28 cellular contexts compared by ENCODE assay signal in genomic region chr3:128398586-128398985, GRCh38.
DNase-seq lines count a peak whose midpoint lies in the region; ATAC-seq and TF ChIP-seq lines count a peak whose summit lies in the region.
"Had no signal": no experiment of that assay in that cellular context is flagged by ENCODE, and none has a peak within 500 bp of the region (broad histone marks: within the 10 kb centered on the region; RNA-seq: fewer than 3 reads in every experiment).

No MANE protein-coding gene starts in this region.

- H3K27me3 ChIP-seq in BLaER1 (no peaks in the 10 kb centered on the region), GM23338 (ENCODE audit: insufficient read depth) (no peaks in the 10 kb centered on the region), neural progenitor cell (no peaks in the 10 kb centered on the region), HAP-1 (ENCODE audit: low read depth) (no peaks in the 10 kb centered on the region)
- H3K27me3 ChIP-seq in effector memory CD4-positive, alpha-beta T cell (replicated peaks; ENCODE audit: control insufficient read depth, insufficient read depth, low read length, poor library complexity, severe bottlenecking) = no peaks in the 10 kb centered on the region

- H3K9me3 Mint-ChIP-seq in GM23338 (no peaks in the 10 kb centered on the region; the same call in 2 of the 3 replicates), neural progenitor cell (no peaks in the 10 kb centered on the region)
- H3K9me3 Mint-ChIP-seq: CD4-positive, alpha-beta memory T cell had no signal

- no peaks in the 10 kb centered on the region for H3K9me2 ChIP-seq in GM23338 (ENCODE audit: insufficient read depth)

- H3K27ac Mint-ChIP-seq in GM23338 (no peak overlapping the region), neural progenitor cell (no peak overlapping the region)

- H3K27me3 Mint-ChIP-seq in GM23338 (ENCODE audit: insufficient read depth, low read depth, poor library complexity) (peaks cover 11% of the 10 kb centered on the region), neural progenitor cell (ENCODE audit: insufficient read depth, low read depth) (peaks cover 9% of the 10 kb centered on the region)
- H3K27me3 Mint-ChIP-seq: CD4-positive, alpha-beta memory T cell had no signal

- H3K4me3 Mint-ChIP-seq in GM23338 (no peak overlapping the region), neural progenitor cell (no peak overlapping the region)
- H3K4me3 Mint-ChIP-seq: CD4-positive, alpha-beta memory T cell had no signal

- peak; percentile 49 for ATAC-seq in GM23338
- ATAC-seq: A549, HCT116, PC-3 had no signal

- H3K4me1 ChIP-seq in BLaER1 (peaks cover 21% of the 10 kb centered on the region), GM23338 (ENCODE audit: insufficient read depth) (no peaks in the 10 kb centered on the region), neural progenitor cell (peaks cover 54% of the 10 kb centered on the region), HAP-1 (no peaks in the 10 kb centered on the region)
- no peaks in the 10 kb centered on the region for H3K4me1 ChIP-seq in effector memory CD4-positive, alpha-beta T cell (ENCODE audit: control insufficient read depth, insufficient read depth, low read length, poor library complexity, severe bottlenecking)
- H3K4me1 ChIP-seq: A549 had no signal

- H3K36me3 Mint-ChIP-seq in GM23338 (ENCODE audit: low read depth) (no peaks in the 10 kb centered on the region), neural progenitor cell (no peaks in the 10 kb centered on the region)

- no peak for TF ChIP-seq CTCF in GM23338 (conservative IDR thresholded peaks at IDR 0.05; ENCODE audit: low read depth in 2 of 2)
- no peak for TF ChIP-seq CTCF in neural progenitor cell (IDR thresholded peaks at IDR 0.05)

- DNase-seq in GM23338 (ENCODE audit: low spot score) (peak; percentile 41), ecto neural progenitor cell (ENCODE audit: low spot score) (peak; percentile 63), neural progenitor cell (ENCODE audit: low spot score) (peak; percentile 80), HAP-1 (ENCODE audit: low spot score in 2 of 2) (no peak), RPMI8226 (no peak)
- DNase-seq in effector memory CD4-positive, alpha-beta T cell = no peak
- DNase-seq: AML-193; C1 segment of cervical spinal cord; CD4-positive, alpha-beta memory T cell; COR-L47; EL; GF-D8; GOT3; NCI-H1048; NCI-H1417; NCI-H1694; NCI-H2029 treated with DMSO at 0.1 percent for 48 hours; NCI-H2171; NCI-H226; NCI-H510A; NCI-H69; PC-3; SHP77 had no signal

- H3K79me2 ChIP-seq in GM23338 (replicated peaks; ENCODE audit: insufficient read depth) = no peaks in the 10 kb centered on the region
- H3K79me2 ChIP-seq in neural progenitor cell (ENCODE audit: low read depth) = no peaks in the 10 kb centered on the region

- in situ Hi-C loops in HAP-1 (cut with MboI; ENCODE audit: low sequenced_read_pairs) = no loop called here

- H3F3A ChIP-seq in GM23338 (replicated peaks; ENCODE audit: low read depth) (no peaks in the 10 kb centered on the region), neural progenitor cell (ENCODE audit: low read depth) (peaks cover 34% of the 10 kb centered on the region)

- peaks cover 30% of the 10 kb centered on the region for H3K4me1 Mint-ChIP-seq in GM23338
- peaks cover 46% of the 10 kb centered on the region for H3K4me1 Mint-ChIP-seq in neural progenitor cell
- H3K4me1 Mint-ChIP-seq: CD4-positive, alpha-beta memory T cell had no signal

- 0 out of 2 replicates have a peak overlapping the region, but pooled peaks have one; percentile 4 for H3K27ac ChIP-seq in BLaER1
- H3K27ac ChIP-seq in GM23338 (ENCODE audit: low read depth) = no peak overlapping the region
- H3K27ac ChIP-seq in neural progenitor cell = peak overlapping the region; percentile 75
- H3K27ac ChIP-seq in effector memory CD4-positive, alpha-beta T cell (ENCODE audit: insufficient read depth, low read length, poor library complexity, severe bottlenecking) = no peak overlapping the region
- H3K27ac ChIP-seq: A549, HL-60, RWPE1 had no signal

- no peaks in the 10 kb centered on the region for H3K36me3 ChIP-seq in BLaER1
- no peaks in the 10 kb centered on the region for H3K36me3 ChIP-seq in GM23338 (ENCODE audit: insufficient read depth)
- no peaks in the 10 kb centered on the region for H3K36me3 ChIP-seq in neural progenitor cell
- H3K36me3 ChIP-seq in HAP-1 (replicated peaks) = no peaks in the 10 kb centered on the region
- no peaks in the 10 kb centered on the region for H3K36me3 ChIP-seq in effector memory CD4-positive, alpha-beta T cell (ENCODE audit: control insufficient read depth, insufficient read depth, low read length)

- H3K9me3 ChIP-seq in BLaER1 (no peaks in the 10 kb centered on the region), neural progenitor cell (ENCODE audit: low read depth) (no peaks in the 10 kb centered on the region), HAP-1 (no peaks in the 10 kb centered on the region)
- H3K9me3 ChIP-seq in effector memory CD4-positive, alpha-beta T cell (ENCODE audit: control insufficient read depth, low read length) = no peaks in the 10 kb centered on the region
- H3K9me3 ChIP-seq: A549 had no signal

- no peak overlapping the region for H3K4me3 ChIP-seq in BLaER1
- H3K4me3 ChIP-seq in GM23338 = no peak overlapping the region
- H3K4me3 ChIP-seq in neural progenitor cell = no peak overlapping the region
- no peak overlapping the region for H3K4me3 ChIP-seq in HAP-1
- no peak overlapping the region for H3K4me3 ChIP-seq in effector memory CD4-positive, alpha-beta T cell (ENCODE audit: insufficient read depth, low read depth, low read length, poor library complexity, severe bottlenecking)
- H3K4me3 ChIP-seq: A549 had no signal

- H4K20me1 ChIP-seq in BLaER1 = peaks cover 34% of the 10 kb centered on the region
- H4K20me1 ChIP-seq in GM23338 (replicated peaks; ENCODE audit: insufficient read depth) = no peaks in the 10 kb centered on the region
- peaks cover 18% of the 10 kb centered on the region for H4K20me1 ChIP-seq in neural progenitor cell (ENCODE audit: low read depth)

- H3K4me2 ChIP-seq in BLaER1 (0 out of 2 replicates have a peak overlapping the region, but pooled peaks have one; percentile 19), GM23338 (no peak overlapping the region), neural progenitor cell (peak overlapping the region; percentile 68)
- H3K4me2 ChIP-seq: A549 had no signal

- H3K9ac ChIP-seq in BLaER1 = no peak overlapping the region
- no peak overlapping the region for H3K9ac ChIP-seq in neural progenitor cell

- no peak overlapping the region for H2AFZ ChIP-seq in GM23338
- no peak overlapping the region for H2AFZ ChIP-seq in neural progenitor cell (replicated peaks)

TF ChIP-seq in GM23338, 12 proteins besides CTCF, POLR2A, EP300 and RAD21:
- TF ChIP-seq JUNB (IDR thresholded peaks at IDR 0.05; ENCODE audit: unreplicated experiment) (no peak), EZH2phosphoT487 (IDR thresholded peaks at IDR 0.05; ENCODE audit: unreplicated experiment) (no peak), STAT1 (IDR thresholded peaks at IDR 0.05; ENCODE audit: unreplicated experiment) (no peak), CREB1 (CRISPR knock-in tag; IDR thresholded peaks at IDR 0.05; ENCODE audit: low read depth) (no peak), EZH2 (IDR thresholded peaks at IDR 0.05; ENCODE audit: low read depth, unreplicated experiment) (no peak), ZNF114 (CRISPR knock-in tag; IDR thresholded peaks at IDR 0.05) (no peak), POLR2AphosphoS5 (IDR thresholded peaks at IDR 0.05; ENCODE audit: low read depth) (no peak), REST (IDR thresholded peaks at IDR 0.05; ENCODE audit: unreplicated experiment) (no peak)
TF ChIP-seq in GM23338: peak in this region for 0.

Comparison
In these comparisons a context has a peak if more than half of its experiments do, and no peak if none do; other contexts are left out.
1. H3K27ac ChIP-seq: peak in BLaER1 (single experiment) and neural progenitor cell (single experiment); none in GM23338 (single experiment) and effector memory CD4-positive, alpha-beta T cell (single experiment).
2. DNase-seq: peak in GM23338 (single experiment), ecto neural progenitor cell (single experiment) and neural progenitor cell (single experiment); none in HAP-1 (0 of 2), RPMI8226 (single experiment) and effector memory CD4-positive, alpha-beta T cell (0 of 3).